In the genomic region with DNA sequence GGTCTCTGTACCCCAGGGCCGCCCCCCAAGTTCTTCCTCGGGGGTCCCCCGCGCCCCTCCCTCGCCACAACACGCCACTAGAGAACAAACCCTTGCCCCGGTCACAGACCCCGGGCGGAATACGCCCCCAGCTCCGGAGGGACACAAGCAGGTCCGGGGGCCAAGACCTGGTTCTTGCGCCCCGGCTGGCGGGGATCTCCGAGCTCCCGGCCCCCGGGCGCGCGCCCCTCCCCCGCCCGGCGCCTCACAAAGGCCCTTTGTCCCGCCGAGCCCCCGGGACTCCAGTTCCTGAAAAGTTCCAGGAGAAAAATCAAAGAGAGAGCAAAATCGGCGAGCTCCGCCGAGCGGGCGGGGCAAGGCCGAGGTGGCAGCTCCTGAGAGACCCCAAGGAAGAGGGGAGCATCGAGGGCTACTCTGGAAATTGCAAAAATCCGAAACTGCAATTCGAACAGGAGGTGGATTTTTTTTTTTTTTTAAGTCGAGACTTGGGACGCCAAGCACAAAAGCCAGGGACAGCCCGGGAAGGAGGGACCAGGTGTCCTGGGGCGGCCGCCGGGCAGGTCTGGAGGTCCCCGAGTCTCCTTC, we compare ENCODE assay signal across 8 cellular contexts. TPM values are rescaled to one million over a fixed set of nuclear protein-coding genes. Genes with fewer than 3 reads are reported as not detected.
DNase-seq lines count a peak whose midpoint lies in the region; ATAC-seq and TF ChIP-seq lines count a peak whose summit lies in the region.

No MANE protein-coding gene starts in this region.

- CTCF ChIA-PET in activated B cell treated with CpG ODN at 0.5 μM for 24 hours (lab: Charles Lee) = no interaction called here

- no peak overlapping the region for H3K27ac Mint-ChIP-seq in activated B cell treated with CpG ODN at 0.5 μM for 24 hours
- H3K27ac Mint-ChIP-seq in activated T-helper 2 cell treated with anti-CD3 and anti-CD28 coated beads, Interferon-gamma antibody, Interleukin-2, Interleukin-4, amounts not matched to agents 10 μg/mL and 5 μg/mL and 100 μg/mL, durations not matched to agents 14 hours and 24 hours and 36 hours = no peak overlapping the region

- no peaks in the 10 kb centered on the region for H3K9me3 Mint-ChIP-seq in activated B cell treated with CpG ODN at 0.5 μM for 24 hours
- H3K9me3 Mint-ChIP-seq in activated T-helper 2 cell treated with anti-CD3 and anti-CD28 coated beads, Interferon-gamma antibody, Interleukin-2, Interleukin-4, amounts not matched to agents 10 μg/mL and 5 μg/mL and 100 μg/mL, durations not matched to agents 14 hours and 24 hours and 36 hours = no peaks in the 10 kb centered on the region

- no peak for ATAC-seq in activated B cell treated with CpG ODN at 0.5 μM for 24 hours (ENCODE audit: low read depth)
- ATAC-seq in left ventricle myocardium superior = peak; percentile 1
- no peak for ATAC-seq in esophagus mucosa

- intact Hi-C loops in activated B cell treated with CpG ODN at 0.5 μM for 24 hours (cut with micrococcal nuclease) = loop anchor here (2.0 to 5.0 kb wide), 3 partner anchors 23 to 273 kb away; no protein-coding TSS in a partner anchor
- intact Hi-C loops in left ventricle myocardium superior (cut with micrococcal nuclease) = no loop called here
- intact Hi-C loops in activated T-helper 2 cell treated with anti-CD3 and anti-CD28 coated beads, Interferon-gamma antibody, Interleukin-2, Interleukin-4, amounts not matched to agents 10 μg/mL and 5 μg/mL and 100 μg/mL, durations not matched to agents 14 hours and 24 hours and 36 hours (cut with micrococcal nuclease) = loop anchor here (1.0 kb wide), 1 partner anchor 10 kb away; no protein-coding TSS in a partner anchor

- POLR2A ChIA-PET in activated B cell treated with CpG ODN at 0.5 μM for 24 hours (lab: Charles Lee) = interaction anchor here (0.7 kb wide), 1 partner anchor 27 kb away, joined by 3 read pairs; no protein-coding TSS in a partner anchor

- peaks cover 33% of the 10 kb centered on the region for H3K4me1 Mint-ChIP-seq in activated B cell treated with CpG ODN at 0.5 μM for 24 hours
- H3K4me1 Mint-ChIP-seq in activated T-helper 2 cell treated with anti-CD3 and anti-CD28 coated beads, Interferon-gamma antibody, Interleukin-2, Interleukin-4, amounts not matched to agents 10 μg/mL and 5 μg/mL and 100 μg/mL, durations not matched to agents 14 hours and 24 hours and 36 hours (ENCODE audit: low read depth) = peaks cover 7% of the 10 kb centered on the region

- DNase-seq in GM03348 (ENCODE audit: low spot score) (peak; percentile 39), activated B cell treated with CpG ODN at 0.5 μM for 24 hours (peak; percentile 25), left ventricle myocardium superior (peak; percentile 69), retina (peak; percentile 73), GM13977 (ENCODE audit: low spot score) (no peak), NK-92 (lab: John Stamatoyannopoulos, UW; ENCODE audit: unreplicated experiment) (no peak)
- DNase-seq in activated T-helper 2 cell treated with anti-CD3 and anti-CD28 coated beads, Interferon-gamma antibody, Interleukin-2, Interleukin-4, amounts not matched to agents 10 μg/mL and 5 μg/mL and 100 μg/mL, durations not matched to agents 14 hours and 24 hours and 36 hours (ENCODE audit: low spot score) = no peak

- TF ChIP-seq CTCF in activated B cell treated with CpG ODN at 0.5 μM for 24 hours (IDR thresholded peaks at IDR 0.05) (no peak), GM13977 (IDR thresholded peaks at IDR 0.05; ENCODE audit: extremely low read depth, insufficient read depth, missing control alignments) (no peak)

- H3K4me3 Mint-ChIP-seq in activated B cell treated with CpG ODN at 0.5 μM for 24 hours = peak overlapping the region; percentile 64
- no peak overlapping the region for H3K4me3 Mint-ChIP-seq in activated T-helper 2 cell treated with anti-CD3 and anti-CD28 coated beads, Interferon-gamma antibody, Interleukin-2, Interleukin-4, amounts not matched to agents 10 μg/mL and 5 μg/mL and 100 μg/mL, durations not matched to agents 14 hours and 24 hours and 36 hours (ENCODE audit: low read depth)

- no peaks in the 10 kb centered on the region for H3K36me3 Mint-ChIP-seq in activated B cell treated with CpG ODN at 0.5 μM for 24 hours (ENCODE audit: low read depth)
- no peaks in the 10 kb centered on the region for H3K36me3 Mint-ChIP-seq in activated T-helper 2 cell treated with anti-CD3 and anti-CD28 coated beads, Interferon-gamma antibody, Interleukin-2, Interleukin-4, amounts not matched to agents 10 μg/mL and 5 μg/mL and 100 μg/mL, durations not matched to agents 14 hours and 24 hours and 36 hours (ENCODE audit: low read depth)

- peaks cover 33% of the 10 kb centered on the region for H3K27me3 Mint-ChIP-seq in activated B cell treated with CpG ODN at 0.5 μM for 24 hours
- peaks cover 56% of the 10 kb centered on the region for H3K27me3 Mint-ChIP-seq in activated T-helper 2 cell treated with anti-CD3 and anti-CD28 coated beads, Interferon-gamma antibody, Interleukin-2, Interleukin-4, amounts not matched to agents 10 μg/mL and 5 μg/mL and 100 μg/mL, durations not matched to agents 14 hours and 24 hours and 36 hours (ENCODE audit: low read depth)

- in situ Hi-C loops in GM13977 (cut with MboI; ENCODE audit: low pct_unique_long_range_greater_than_20kb, low sequenced_read_pairs, unreplicated experiment) = no loop called here

RNA-seq across cellular contexts. Expression of a gene that starts 4.0 kb away (rescaled TPM):
- total RNA-seq in activated B cell treated with CpG ODN at 0.5 μM for 24 hours = 55.0 and 57.2 TPM in 2 replicates
- 29.5 TPM for total RNA-seq in left ventricle myocardium superior
- total RNA-seq in activated T-helper 2 cell treated with anti-CD3 and anti-CD28 coated beads, Interferon-gamma antibody, Interleukin-2, Interleukin-4, amounts not matched to agents 10 μg/mL and 5 μg/mL and 100 μg/mL, durations not matched to agents 14 hours and 24 hours and 36 hours = 47.3 and 52.7 TPM in 2 replicates
- 26.2 TPM for total RNA-seq in esophagus mucosa

Comparison
In these comparisons a context has a peak if more than half of its experiments do, and no peak if none do; other contexts are left out.
1. DNase-seq: peak in GM03348 (single experiment), activated B cell treated with CpG ODN at 0.5 μM for 24 hours (single experiment), left ventricle myocardium superior (single experiment) and retina (single experiment); none in activated T-helper 2 cell treated with anti-CD3 and anti-CD28 coated beads, Interferon-gamma antibody, Interleukin-2, Interleukin-4, amounts not matched to agents 10 μg/mL and 5 μg/mL and 100 μg/mL, durations not matched to agents 14 hours and 24 hours and 36 hours (single experiment), GM13977 (single experiment) and NK-92 (single experiment).